ENCODE assay signal across 8 cellular contexts in the genomic region with DNA sequence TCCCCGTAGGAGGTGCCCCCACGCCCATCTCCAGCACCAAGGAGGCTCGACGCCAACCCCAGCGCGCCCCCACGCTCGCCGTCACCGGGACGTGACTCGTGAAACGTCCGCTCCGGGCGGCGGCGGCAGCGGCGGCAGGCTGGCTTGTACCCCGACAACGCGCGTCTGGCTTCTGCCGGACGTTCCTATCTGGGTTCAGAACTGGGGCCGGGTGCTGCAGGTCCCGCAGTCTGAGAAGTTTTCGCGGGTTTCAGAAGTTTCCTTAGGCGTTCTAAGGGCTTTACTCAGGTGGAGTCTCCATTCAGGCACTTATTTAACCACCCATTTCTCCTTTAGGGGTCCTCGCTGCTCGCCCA.
DNase-seq lines count a peak whose midpoint lies in the region; ATAC-seq lines count a peak whose summit lies in the region.

No MANE protein-coding gene starts in this region.

- H3K9ac ChIP-seq in mucosa of rectum (ENCODE audit: low read depth in 1 of 2, low read length in 2 of 2) = peak overlapping the region; percentile 89 to 93

- no peaks in the 10 kb centered on the region for H3K9me3 ChIP-seq in effector memory CD4-positive, alpha-beta T cell (ENCODE audit: control insufficient read depth, low read length)
- no peaks in the 10 kb centered on the region for H3K9me3 ChIP-seq in mucosa of rectum (ENCODE audit: control insufficient read depth in 2 of 2, low read length in 2 of 2)

- H3K4me1 ChIP-seq in effector memory CD4-positive, alpha-beta T cell (ENCODE audit: control insufficient read depth, insufficient read depth, low read length, poor library complexity, severe bottlenecking) = peaks cover 33% of the 10 kb centered on the region
- H3K4me1 ChIP-seq in mucosa of rectum (ENCODE audit: control insufficient read depth in 2 of 2, insufficient read depth in 2 of 2, low read length in 2 of 2) = peaks cover 41 to 49% of the 10 kb centered on the region in 2 donors

- peak; percentile 62 to 72 for DNase-seq in NCI-H2081 (lab: John Stamatoyannopoulos, UW)
- DNase-seq in NCI-H2081 treated with DMSO at 0.1 percent for 48 hours (lab: John Stamatoyannopoulos, UW) = no peak
- peak; percentile 76 for DNase-seq in NCI-H1436 treated with DMSO at 0.1 percent for 48 hours (lab: John Stamatoyannopoulos, UW)
- peak; percentile 88 to 90 for DNase-seq in activated CD4-positive, alpha-beta T cell treated with anti-CD3 and anti-CD28 coated beads, Interleukin-2, amount 50 U/mL, for 48 hours
- peak; percentile 60 to 77 (median 72) for DNase-seq in effector memory CD4-positive, alpha-beta T cell
- DNase-seq in stimulated activated CD8-positive, alpha-beta memory T cell treated with anti-CD3 and anti-CD28 coated beads, Interleukin-4, amount 100 ng/mL, for 48 hours = peak; percentile 91

- peak overlapping the region; percentile 86 for H3K27ac ChIP-seq in effector memory CD4-positive, alpha-beta T cell (ENCODE audit: insufficient read depth, low read length, poor library complexity, severe bottlenecking)
- H3K27ac ChIP-seq in mucosa of rectum (ENCODE audit: low read depth in 2 of 2, low read length in 2 of 2) = peak overlapping the region; percentile 98

- peak overlapping the region; percentile 83 for H3K4me3 ChIP-seq in effector memory CD4-positive, alpha-beta T cell (ENCODE audit: insufficient read depth, low read depth, low read length, poor library complexity, severe bottlenecking)
- H3K4me3 ChIP-seq in mucosa of rectum (ENCODE audit: low read length in 2 of 2) = peak overlapping the region; percentile 89

- H3K27me3 ChIP-seq in effector memory CD4-positive, alpha-beta T cell (replicated peaks; ENCODE audit: control insufficient read depth, insufficient read depth, low read length, poor library complexity, severe bottlenecking) = no peaks in the 10 kb centered on the region
- no peaks in the 10 kb centered on the region for H3K27me3 ChIP-seq in mucosa of rectum (ENCODE audit: control insufficient read depth in 2 of 2, insufficient read depth in 2 of 2, low read length in 2 of 2)

- H3K36me3 ChIP-seq in effector memory CD4-positive, alpha-beta T cell (ENCODE audit: control insufficient read depth, insufficient read depth, low read length) = no peaks in the 10 kb centered on the region
- H3K36me3 ChIP-seq in mucosa of rectum (ENCODE audit: control insufficient read depth in 2 of 2, insufficient read depth in 2 of 2, low read length in 2 of 2) = peaks cover 5 to 7% of the 10 kb centered on the region in 2 donors

- ATAC-seq in HG02610 (IDR thresholded peaks at IDR 0.05; ENCODE audit: unreplicated experiment) = peak; percentile 24
